Comparison of ENCODE assay signal across 9 cellular contexts in the genomic region with DNA sequence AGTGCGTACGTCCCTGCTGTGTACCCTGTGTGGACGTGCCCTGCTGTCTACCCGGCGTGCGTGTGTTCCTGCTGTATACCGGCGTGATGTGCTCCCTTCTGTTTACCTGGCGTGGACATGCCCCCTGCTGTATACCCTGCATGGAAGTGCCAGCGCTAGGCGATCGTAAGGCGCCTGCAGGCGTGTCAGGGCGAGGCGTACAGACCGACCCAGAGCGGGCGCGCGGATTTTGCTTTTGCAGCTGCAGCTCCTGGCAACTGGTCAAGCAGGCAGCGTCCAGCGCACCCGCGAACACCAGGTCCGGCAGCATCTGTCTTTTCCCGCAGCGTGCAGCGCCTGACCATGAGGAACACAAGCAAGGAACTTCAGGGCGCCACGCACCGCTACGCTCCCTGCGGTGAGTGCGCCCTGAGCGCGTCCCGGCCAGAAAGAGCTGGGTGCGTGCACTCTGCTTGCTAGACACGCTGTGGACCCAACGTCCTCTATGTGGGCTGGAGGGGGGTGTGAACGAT. TPM values are rescaled to one million over a fixed set of nuclear protein-coding genes. Genes with fewer than 3 reads are reported as not detected.
DNase-seq lines count a peak whose midpoint lies in the region; ATAC-seq and TF ChIP-seq lines count a peak whose summit lies in the region.
"Had no signal": no experiment of that assay in that cellular context is flagged by ENCODE, and none has a peak within 500 bp of the region (broad histone marks: within the 10 kb centered on the region; RNA-seq: fewer than 3 reads in every experiment).

No MANE protein-coding gene starts in this region.

- H3K27ac ChIP-seq in colonic mucosa (no peak overlapping the region), upper lobe of left lung (no peak overlapping the region)
- H3K27ac ChIP-seq: VCaP had no signal

- WGBS in upper lobe of left lung, 2 donors: 3 to 11% methylated on average over 7 to 25 of the region's 42 CpGs

- peak overlapping the region; percentile 61 for H3K4me3 ChIP-seq in GM12875 (ENCODE audit: low read depth, low read length)
- peak overlapping the region; percentile 32 for H3K4me3 ChIP-seq in LNCaP clone FGC (ENCODE audit: low read depth, low read length)
- H3K4me3 ChIP-seq in colonic mucosa: peak overlapping the region; percentile 59
- peak overlapping the region; percentile 52 to 62 (median 60) for H3K4me3 ChIP-seq in upper lobe of left lung

- H3K9ac ChIP-seq in colonic mucosa (ENCODE audit: low read depth in 2 of 2, low read length in 2 of 2): no peak overlapping the region

- peak; percentile 53 to 60 for ATAC-seq in upper lobe of left lung (ENCODE audit: low FRiP score in 2 of 2)
- ATAC-seq in HG03045 (IDR thresholded peaks at IDR 0.05; ENCODE audit: unreplicated experiment): no peak

- TF ChIP-seq POLR2A in upper lobe of left lung (IDR thresholded peaks at IDR 0.05): no peak

- H3K27me3 ChIP-seq in colonic mucosa (peaks cover 4% of the 10 kb centered on the region), upper lobe of left lung (peaks cover 0 to 11% (median 3%) of the 10 kb centered on the region in 4 donors)

- no peaks in the 10 kb centered on the region for H3K36me3 ChIP-seq in colonic mucosa
- H3K36me3 ChIP-seq in upper lobe of left lung: no peaks in the 10 kb centered on the region

- no peak for TF ChIP-seq EP300 in upper lobe of left lung (IDR thresholded peaks at IDR 0.05)

- intact Hi-C loops in colonic mucosa (cut with DNase I): loop anchor here (10.0 kb wide), 1 partner anchor 79 kb away; no protein-coding TSS in a partner anchor

- H3K4me1 ChIP-seq in colonic mucosa (peaks cover 4% of the 10 kb centered on the region), upper lobe of left lung (peaks cover 14 to 15% (median 15%) of the 10 kb centered on the region in 4 donors)

- no peak for DNase-seq in LNCaP clone FGC (ENCODE audit: low read depth)
- DNase-seq in colonic mucosa: peak; percentile 19
- DNase-seq in lung microvascular endothelial cell (ENCODE audit: low read depth in 2 of 2): peak; percentile 43 to 53
- DNase-seq in upper lobe of left lung: peak; percentile 24 to 86
- DNase-seq in stimulated activated CD4-positive, alpha-beta T cell treated with anti-CD3 and anti-CD28 coated beads, Interleukin-12 subunit alpha, Interleukin-12 subunit beta, amount 100 ng/mL, for 4 hours: no peak
- no peak for DNase-seq in germinal center (ENCODE audit: low spot score)

- TF ChIP-seq CTCF in GM12875 (IDR thresholded peaks at IDR 0.05; ENCODE audit: borderline replicate concordance, insufficient read depth, low read depth, low read length): no peak
- TF ChIP-seq CTCF in LNCaP clone FGC (IDR thresholded peaks at IDR 0.05; ENCODE audit: control insufficient read depth, extremely low read depth, insufficient read depth): no peak
- no peak for TF ChIP-seq CTCF in colonic mucosa (IDR thresholded peaks at IDR 0.05)
- no peak for TF ChIP-seq CTCF in upper lobe of left lung (IDR thresholded peaks at IDR 0.05)

- H3K9me3 ChIP-seq in colonic mucosa (no peaks in the 10 kb centered on the region), upper lobe of left lung (no peaks in the 10 kb centered on the region)

RNA-seq across cellular contexts. Expression of gene C7orf57, which starts 0.7 kb away (rescaled TPM):
- total RNA-seq in colonic mucosa: under 1 TPM in 1 of 2 donors, not detected in 1; 0.24 TPM
- not detected in 2 replicates for total RNA-seq in lung microvascular endothelial cell
- 10 to 100 TPM in 2 of 6 donors, 1 to 10 TPM in 2, under 1 TPM in 2; 0.29 to 15.5 (median 1.9) TPM for total RNA-seq in upper lobe of left lung

RNA-seq across cellular contexts. Expression of gene SUN3, which starts 7.1 kb away (rescaled TPM):
- total RNA-seq in colonic mucosa (not detected), lung microvascular endothelial cell (not detected in 2 replicates), upper lobe of left lung (not detected)

RNA-seq across cellular contexts. Expression of gene UPP1, which starts 53.0 kb away (rescaled TPM):
- 10 to 100 TPM; 34.0 to 41.9 TPM for total RNA-seq in colonic mucosa
- 7.9 and 8.1 TPM in 2 replicates for total RNA-seq in lung microvascular endothelial cell
- total RNA-seq in upper lobe of left lung: 100 to 1,000 TPM in 1 of 6 donors, 10 to 100 TPM in 5; 30.6 to 107 (median 72.0) TPM

RNA-seq across cellular contexts. Expression of gene HUS1, which starts 56.6 kb away (rescaled TPM):
- 10 to 100 TPM; 31.6 to 33.2 TPM for total RNA-seq in colonic mucosa
- total RNA-seq in lung microvascular endothelial cell: 6.8 and 9.5 TPM in 2 replicates
- total RNA-seq in upper lobe of left lung: 10 to 100 TPM; 24.2 to 38.8 (median 26.7) TPM

Comparison
In these comparisons a context has a peak if more than half of its experiments do, and no peak if none do; other contexts are left out.
1. DNase-seq: peak in colonic mucosa (single experiment), lung microvascular endothelial cell (2 of 2) and upper lobe of left lung (2 of 2); none in LNCaP clone FGC (single experiment), stimulated activated CD4-positive, alpha-beta T cell treated with anti-CD3 and anti-CD28 coated beads, Interleukin-12 subunit alpha, Interleukin-12 subunit beta, amount 100 ng/mL, for 4 hours (single experiment) and germinal center (single experiment).
2. Peak in every context shown above with its lines, with median percentiles within 50 percentile points of each other: H3K4me3 ChIP-seq.